ENCODE assay signal across 10 cellular contexts in genomic region chr5:130323804-130324454, GRCh38.
DNase-seq lines count a peak whose midpoint lies in the region; ATAC-seq and TF ChIP-seq lines count a peak whose summit lies in the region.
"Had no signal": no experiment of that assay in that cellular context is flagged by ENCODE, and none has a peak within 500 bp of the region (broad histone marks: within the 10 kb centered on the region; RNA-seq: fewer than 3 reads in every experiment).

No MANE protein-coding gene starts in this region.

- H3K4me3 ChIP-seq in RWPE2 (ENCODE audit: severe bottlenecking): no peak overlapping the region

- H3K27me3 ChIP-seq in RWPE2 (ENCODE audit: insufficient read depth, poor library complexity, severe bottlenecking): no peaks in the 10 kb centered on the region

- no peak for TF ChIP-seq CTCF in RWPE2 (IDR thresholded peaks at IDR 0.05; ENCODE audit: poor library complexity, severe bottlenecking)

- H3K27me3 Mint-ChIP-seq in stimulated activated memory B cell treated with anti-CD40 and anti-IgM and Interleukin-4, amounts not matched to agents 10 μg/mL and 1 μg/mL and 100 μg/mL, for 72 hours: no peaks in the 10 kb centered on the region
- peaks cover 6% of the 10 kb centered on the region for H3K27me3 Mint-ChIP-seq in activated T-cell treated with anti-CD3 and anti-CD28 coated beads, Interleukin-2, amount 50 U/mL, for 72 hours (ENCODE audit: low read depth)
- H3K27me3 Mint-ChIP-seq: central memory CD8-positive, alpha-beta T cell; progenitor cell of endocrine pancreas had no signal

- ATAC-seq in GM19455 (IDR thresholded peaks at IDR 0.05; ENCODE audit: unreplicated experiment): peak; percentile 100
- peak; percentile 100 for ATAC-seq in HG03135 (IDR thresholded peaks at IDR 0.05; ENCODE audit: unreplicated experiment)
- peak; percentile 97 for ATAC-seq in RWPE2 (ENCODE audit: low read depth)
- ATAC-seq in stimulated activated memory B cell treated with anti-CD40 and anti-IgM and Interleukin-4, amounts not matched to agents 10 μg/mL and 1 μg/mL and 100 μg/mL, for 72 hours: peak; percentile 91
- no peak for ATAC-seq in activated T-cell treated with anti-CD3 and anti-CD28 coated beads, Interleukin-2, amount 50 U/mL, for 72 hours (replicated peaks in 1 of 2)

- peaks cover 11% of the 10 kb centered on the region for H3K4me1 Mint-ChIP-seq in stimulated activated memory B cell treated with anti-CD40 and anti-IgM and Interleukin-4, amounts not matched to agents 10 μg/mL and 1 μg/mL and 100 μg/mL, for 72 hours
- H3K4me1 Mint-ChIP-seq in activated T-cell treated with anti-CD3 and anti-CD28 coated beads, Interleukin-2, amount 50 U/mL, for 72 hours (ENCODE audit: low read depth): no peaks in the 10 kb centered on the region
- H3K4me1 Mint-ChIP-seq: central memory CD8-positive, alpha-beta T cell had no signal

- no peaks in the 10 kb centered on the region for H3K36me3 ChIP-seq in RWPE2 (ENCODE audit: low read depth)

- no peak overlapping the region for H3K4me3 Mint-ChIP-seq in stimulated activated memory B cell treated with anti-CD40 and anti-IgM and Interleukin-4, amounts not matched to agents 10 μg/mL and 1 μg/mL and 100 μg/mL, for 72 hours
- no peak overlapping the region for H3K4me3 Mint-ChIP-seq in activated T-cell treated with anti-CD3 and anti-CD28 coated beads, Interleukin-2, amount 50 U/mL, for 72 hours
- H3K4me3 Mint-ChIP-seq: central memory CD8-positive, alpha-beta T cell had no signal

- in situ Hi-C loops in ACHN (cut with HindIII; ENCODE audit: low pct_ligation_motif_present, low pct_unique_long_range_greater_than_20kb, low sequenced_read_pairs): no loop called here

- DNase-seq in RWPE2 (ENCODE audit: low spot score) (no peak), NCI-H1048 (lab: John Stamatoyannopoulos, UW) (no peak), ACHN (no peak)
- no peak for DNase-seq in activated CD4-positive, CD25-positive, alpha-beta regulatory T cell treated with anti-CD3 and anti-CD28 coated beads, Interleukin-2, amount 50 U/mL, for 72 hours
- DNase-seq in activated T-cell treated with anti-CD3 and anti-CD28 coated beads, Interleukin-2, amount 50 U/mL, for 72 hours: no peak

- H3K36me3 Mint-ChIP-seq in stimulated activated memory B cell treated with anti-CD40 and anti-IgM and Interleukin-4, amounts not matched to agents 10 μg/mL and 1 μg/mL and 100 μg/mL, for 72 hours: no peaks in the 10 kb centered on the region
- no peaks in the 10 kb centered on the region for H3K36me3 Mint-ChIP-seq in activated T-cell treated with anti-CD3 and anti-CD28 coated beads, Interleukin-2, amount 50 U/mL, for 72 hours (ENCODE audit: insufficient read depth in 2 of 2)

- H3K9me3 ChIP-seq in RWPE2 (ENCODE audit: severe bottlenecking): peaks cover 10% of the 10 kb centered on the region

- H3K4me1 ChIP-seq in RWPE2 (ENCODE audit: insufficient read depth, poor library complexity, severe bottlenecking): peaks cover 20% of the 10 kb centered on the region

- peaks cover 18% of the 10 kb centered on the region for H3K9me3 Mint-ChIP-seq in stimulated activated memory B cell treated with anti-CD40 and anti-IgM and Interleukin-4, amounts not matched to agents 10 μg/mL and 1 μg/mL and 100 μg/mL, for 72 hours
- H3K9me3 Mint-ChIP-seq in activated T-cell treated with anti-CD3 and anti-CD28 coated beads, Interleukin-2, amount 50 U/mL, for 72 hours: no peaks in the 10 kb centered on the region

- no peak overlapping the region for H3K27ac Mint-ChIP-seq in stimulated activated memory B cell treated with anti-CD40 and anti-IgM and Interleukin-4, amounts not matched to agents 10 μg/mL and 1 μg/mL and 100 μg/mL, for 72 hours
- no peak overlapping the region for H3K27ac Mint-ChIP-seq in activated T-cell treated with anti-CD3 and anti-CD28 coated beads, Interleukin-2, amount 50 U/mL, for 72 hours
- H3K27ac Mint-ChIP-seq: progenitor cell of endocrine pancreas had no signal

- H3K27ac ChIP-seq in RWPE2 (ENCODE audit: poor library complexity, severe bottlenecking): peak overlapping the region; percentile 88

Comparison
In these comparisons a context has a peak if more than half of its experiments do, and no peak if none do; other contexts are left out.
1. ATAC-seq: peak in GM19455 (single experiment), HG03135 (single experiment), RWPE2 (single experiment) and stimulated activated memory B cell treated with anti-CD40 and anti-IgM and Interleukin-4, amounts not matched to agents 10 μg/mL and 1 μg/mL and 100 μg/mL, for 72 hours (single experiment); none in activated T-cell treated with anti-CD3 and anti-CD28 coated beads, Interleukin-2, amount 50 U/mL, for 72 hours (0 of 2).